ENCODE assay signal across 18 cellular contexts in genomic region chr10:117138838-117139580, GRCh38. TPM values are rescaled to one million over a fixed set of nuclear protein-coding genes. Genes with fewer than 3 reads are reported as not detected.
DNase-seq lines count a peak whose midpoint lies in the region; ATAC-seq and TF ChIP-seq lines count a peak whose summit lies in the region.
"Had no signal": no experiment of that assay in that cellular context is flagged by ENCODE, and none has a peak within 500 bp of the region (broad histone marks: within the 10 kb centered on the region; RNA-seq: fewer than 3 reads in every experiment).

No MANE protein-coding gene starts in this region.

- ATAC-seq in HG03045 (IDR thresholded peaks at IDR 0.05; ENCODE audit: unreplicated experiment) = no peak
- ATAC-seq: psoas muscle had no signal

- CTCF ChIA-PET in activated CD4-positive, alpha-beta T cell treated with anti-CD3 and anti-CD28 coated beads, Interleukin-2, amount 10 ng/mL, durations not matched to agents 7 days and 5 days (lab: Charles Lee) = interaction anchor here (1.1 to 2.1 kb wide), 2 partner anchors 25 to 29 kb away, joined by 3 to 10 read pairs; no protein-coding TSS in a partner anchor

- H3K27me3 Mint-ChIP-seq in activated CD4-positive, alpha-beta T cell treated with anti-CD3 and anti-CD28 coated beads, Interleukin-2, amount 10 ng/mL, durations not matched to agents 7 days and 5 days = peaks cover 66% of the 10 kb centered on the region
- H3K27me3 Mint-ChIP-seq in endothelial cell (ENCODE audit: unreplicated experiment) = peaks cover 25% of the 10 kb centered on the region

- no peak for TF ChIP-seq CTCF in endothelial cell (IDR thresholded peaks at IDR 0.05; ENCODE audit: unreplicated experiment)

- peaks cover 4% of the 10 kb centered on the region for H3K36me3 Mint-ChIP-seq in activated CD4-positive, alpha-beta T cell treated with anti-CD3 and anti-CD28 coated beads, Interleukin-2, amount 10 ng/mL, durations not matched to agents 7 days and 5 days (ENCODE audit: low read depth)
- peaks cover 12% of the 10 kb centered on the region for H3K36me3 Mint-ChIP-seq in endothelial cell (ENCODE audit: low read depth, unreplicated experiment)

- POLR2A ChIA-PET in activated CD4-positive, alpha-beta T cell treated with anti-CD3 and anti-CD28 coated beads, Interleukin-2, amount 10 ng/mL, durations not matched to agents 7 days and 5 days (lab: Charles Lee) = no interaction called here

- peaks cover 4% of the 10 kb centered on the region for H3K4me1 Mint-ChIP-seq in activated CD4-positive, alpha-beta T cell treated with anti-CD3 and anti-CD28 coated beads, Interleukin-2, amount 10 ng/mL, durations not matched to agents 7 days and 5 days
- peaks cover 32% of the 10 kb centered on the region for H3K4me1 Mint-ChIP-seq in endothelial cell (ENCODE audit: unreplicated experiment)

- peak overlapping the region; percentile 27 for H3K27ac Mint-ChIP-seq in activated CD4-positive, alpha-beta T cell treated with anti-CD3 and anti-CD28 coated beads, Interleukin-2, amount 10 ng/mL, durations not matched to agents 7 days and 5 days
- H3K27ac Mint-ChIP-seq in endothelial cell (ENCODE audit: unreplicated experiment) = peak overlapping the region; percentile 80

- no peaks in the 10 kb centered on the region for H3K9me3 Mint-ChIP-seq in activated CD4-positive, alpha-beta T cell treated with anti-CD3 and anti-CD28 coated beads, Interleukin-2, amount 10 ng/mL, durations not matched to agents 7 days and 5 days
- H3K9me3 Mint-ChIP-seq in endothelial cell (ENCODE audit: unreplicated experiment) = no peaks in the 10 kb centered on the region

- H3K4me3 Mint-ChIP-seq in activated CD4-positive, alpha-beta T cell treated with anti-CD3 and anti-CD28 coated beads, Interleukin-2, amount 10 ng/mL, durations not matched to agents 7 days and 5 days = peak overlapping the region; percentile 27
- H3K4me3 Mint-ChIP-seq in endothelial cell (ENCODE audit: unreplicated experiment) = peak overlapping the region; percentile 99

- no peak for DNase-seq in activated CD4-positive, alpha-beta T cell treated with anti-CD3 and anti-CD28 coated beads, Interleukin-2, amount 10 ng/mL, durations not matched to agents 7 days and 5 days
- no peak for DNase-seq in activated CD4-positive, alpha-beta T cell treated with anti-CD3 and anti-CD28 coated beads for 1 hour
- DNase-seq in NCI-H526 (lab: John Stamatoyannopoulos, UW) = peak; percentile 23 to 35
- DNase-seq in endothelial cell (ENCODE audit: low spot score) = peak; percentile 29
- peak; percentile 28 for DNase-seq in pons (ENCODE audit: low spot score)
- no peak for DNase-seq in NCI-H187 treated with DMSO at 0.1 percent for 48 hours (lab: John Stamatoyannopoulos, UW)
- no peak for DNase-seq in H4 (ENCODE audit: low spot score)
- DNase-seq: activated CD4-positive, alpha-beta T cell treated with anti-CD3 and anti-CD28 coated beads, Interleukin-2, amount 50 U/mL, for 4 hours; activated effector memory CD4-positive, alpha-beta T cell treated with anti-CD3 and anti-CD28 coated beads, Interleukin-2, amount 50 U/mL, for 16 hours; brain microvascular endothelial cell; DMS153; effector CD8-positive, alpha-beta T cell; psoas muscle; transverse colon had no signal

RNA-seq across cellular contexts. Expression of gene VAX1, which starts 0.9 kb away (rescaled TPM):
- total RNA-seq in activated CD4-positive, alpha-beta T cell treated with anti-CD3 and anti-CD28 coated beads, Interleukin-2, amount 10 ng/mL, durations not matched to agents 7 days and 5 days = not detected
- total RNA-seq in endothelial cell (ENCODE audit: unreplicated experiment) = 26.3 TPM
- total RNA-seq in H4 (2014; rRNA removed; shearing (Covaris generic)) = not detected in 2 replicates
- total RNA-seq: fibroblast of villous mesenchyme, HT1080, mononuclear cell, psoas muscle, transverse colon had no signal

RNA-seq across cellular contexts. Expression of gene KCNK18, which starts 58.3 kb away (rescaled TPM):
- total RNA-seq in activated CD4-positive, alpha-beta T cell treated with anti-CD3 and anti-CD28 coated beads, Interleukin-2, amount 10 ng/mL, durations not matched to agents 7 days and 5 days = not detected
- 0.31 TPM for total RNA-seq in endothelial cell (ENCODE audit: unreplicated experiment)
- not detected in 2 replicates for total RNA-seq in H4 (2014; rRNA removed; shearing (Covaris generic))
- total RNA-seq: fibroblast of villous mesenchyme, HT1080, mononuclear cell, psoas muscle, transverse colon had no signal

Comparison
In these comparisons a context has a peak if more than half of its experiments do, and no peak if none do; other contexts are left out.
1. DNase-seq: peak in NCI-H526 (2 of 2), endothelial cell (single experiment) and pons (single experiment); none in activated CD4-positive, alpha-beta T cell treated with anti-CD3 and anti-CD28 coated beads, Interleukin-2, amount 10 ng/mL, durations not matched to agents 7 days and 5 days (single experiment), activated CD4-positive, alpha-beta T cell treated with anti-CD3 and anti-CD28 coated beads for 1 hour (single experiment), NCI-H187 treated with DMSO at 0.1 percent for 48 hours (single experiment) and H4 (single experiment).
2. RNA of gene VAX1, which starts 0.9 kb away (total RNA-seq): 26.3 TPM in endothelial cell (single experiment); not detected in activated CD4-positive, alpha-beta T cell treated with anti-CD3 and anti-CD28 coated beads, Interleukin-2, amount 10 ng/mL, durations not matched to agents 7 days and 5 days and not detected in H4; every median in the first group is over 10 times any median in the second.